23 cellular contexts compared by ENCODE assay signal in genomic region chr5:56746553-56746952, GRCh38.
"Had no signal": no experiment of that assay in that cellular context is flagged by ENCODE, and none has a peak within 500 bp of the region (broad histone marks: within the 10 kb centered on the region; RNA-seq: fewer than 3 reads in every experiment).

No MANE protein-coding gene starts in this region.

- H3K4me1 Mint-ChIP-seq: endodermal cell had no signal

- DNase-seq: effector CD4-positive, alpha-beta T cell; endodermal cell; erythroblast; foreskin melanocyte; heart left ventricle; hippocampal formation; left ventricle myocardium superior; naive thymus-derived CD8-positive, alpha-beta T cell; posterior cingulate gyrus; spleen; stimulated activated CD4-positive, alpha-beta T cell treated with anti-CD3 and anti-CD28 coated beads, Interleukin-15, amount 100 ng/mL, for 24 hours; stimulated activated CD4-positive, alpha-beta T cell treated with anti-CD3 and anti-CD28 coated beads, Interleukin-1b, Interleukin-23, amount 100 ng/mL, for 48 hours; stimulated activated CD4-positive, alpha-beta T cell treated with anti-CD3 and anti-CD28 coated beads, Interleukin-4, amount 100 ng/mL, for 24 hours; stimulated activated naive CD4-positive, alpha-beta T cell; stomach; substantia nigra; trophoblast cell had no signal

- H3K27me3 ChIP-seq: heart left ventricle, neutrophil, spleen, stomach had no signal

- H3K9me3 ChIP-seq: heart left ventricle, neutrophil, spleen, stomach, thoracic aorta had no signal

- H3K36me3 ChIP-seq: heart left ventricle, neutrophil, spleen, stomach, thoracic aorta had no signal

- H3K27ac Mint-ChIP-seq: endodermal cell had no signal

- H3K9me3 Mint-ChIP-seq: endodermal cell had no signal

- H3K4me1 ChIP-seq: stomach had no signal

- H3K4me3 ChIP-seq: coronary artery, heart left ventricle, lung, spleen, stomach, thoracic aorta had no signal

- ATAC-seq: heart left ventricle; left colon; left ventricle myocardium superior; naive thymus-derived CD8-positive, alpha-beta T cell; sciatic nerve had no signal

- H3K27ac ChIP-seq: coronary artery, heart left ventricle, neutrophil, stomach, thoracic aorta had no signal

- H3K4me3 Mint-ChIP-seq: endodermal cell had no signal
